In genomic region chr6:166956444-166957086, GRCh38 we compare ENCODE assay signal across 8 cellular contexts. TPM values are rescaled to one million over a fixed set of nuclear protein-coding genes. Genes with fewer than 3 reads are reported as not detected.
DNase-seq lines count a peak whose midpoint lies in the region; ATAC-seq and TF ChIP-seq lines count a peak whose summit lies in the region.

A gene with protein sequence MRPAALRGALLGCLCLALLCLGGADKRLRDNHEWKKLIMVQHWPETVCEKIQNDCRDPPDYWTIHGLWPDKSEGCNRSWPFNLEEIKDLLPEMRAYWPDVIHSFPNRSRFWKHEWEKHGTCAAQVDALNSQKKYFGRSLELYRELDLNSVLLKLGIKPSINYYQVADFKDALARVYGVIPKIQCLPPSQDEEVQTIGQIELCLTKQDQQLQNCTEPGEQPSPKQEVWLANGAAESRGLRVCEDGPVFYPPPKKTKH (minus strand): TSS chr6:166956550. CDS start chr6:166956182, 368 bp downstream.

- peak within 1 kb of the TSS; percentile 95 for H3K27ac ChIP-seq in colonic mucosa

- H3K36me3 ChIP-seq in colonic mucosa: no peaks in the 10 kb centered on the region

- H3K27ac Mint-ChIP-seq in activated CD4-positive, alpha-beta T cell treated with anti-CD3 and anti-CD28 coated beads, Interleukin-2, amount 10 ng/mL, durations not matched to agents 24 days and 14 days: peak within 1 kb of the TSS; percentile 98

- no peaks in the 10 kb centered on the region for H3K27me3 ChIP-seq in colonic mucosa

- H3K9me3 Mint-ChIP-seq in activated CD4-positive, alpha-beta T cell treated with anti-CD3 and anti-CD28 coated beads, Interleukin-2, amount 10 ng/mL, durations not matched to agents 24 days and 14 days: no peaks in the 10 kb centered on the region

- H3K4me1 Mint-ChIP-seq in activated CD4-positive, alpha-beta T cell treated with anti-CD3 and anti-CD28 coated beads, Interleukin-2, amount 10 ng/mL, durations not matched to agents 24 days and 14 days: peaks cover 65% of the 10 kb centered on the region

- no peaks in the 10 kb centered on the region for H3K27me3 Mint-ChIP-seq in activated CD4-positive, alpha-beta T cell treated with anti-CD3 and anti-CD28 coated beads, Interleukin-2, amount 10 ng/mL, durations not matched to agents 24 days and 14 days

- TF ChIP-seq CTCF in colonic mucosa (IDR thresholded peaks at IDR 0.05): no peak

- peaks cover 13% of the 10 kb centered on the region for H3K4me1 ChIP-seq in colonic mucosa

- peak; percentile 80 for TF ChIP-seq POLR2A in GM19099 (IDR thresholded peaks at IDR 0.05; ENCODE audit: extremely low read depth, insufficient read length, low read depth)

- peak within 1 kb of the TSS; percentile 95 for H3K4me3 Mint-ChIP-seq in activated CD4-positive, alpha-beta T cell treated with anti-CD3 and anti-CD28 coated beads, Interleukin-2, amount 10 ng/mL, durations not matched to agents 24 days and 14 days

- DNase-seq in Ammon's horn (ENCODE audit: low spot score): peak; percentile 95
- DNase-seq in NCI-H526 (lab: John Stamatoyannopoulos, UW): peak; percentile 61 to 95
- DNase-seq in activated CD4-positive, alpha-beta T cell treated with anti-CD3 and anti-CD28 coated beads, Interleukin-2, amount 10 ng/mL, durations not matched to agents 24 days and 14 days: peak; percentile 100
- DNase-seq in colonic mucosa: peak; percentile 99
- peak; percentile 97 for DNase-seq in left kidney (ENCODE audit: low read depth, low spot score)
- peak; percentile 98 for DNase-seq in stimulated activated CD4-positive, alpha-beta T cell treated with anti-CD3 and anti-CD28 coated beads, Interleukin-1b, Interleukin-23, amount 100 ng/mL, for 48 hours

- peak within 1 kb of the TSS; percentile 96 for H3K4me3 ChIP-seq in colonic mucosa

- H3K9me3 ChIP-seq in colonic mucosa: no peaks in the 10 kb centered on the region

- intact Hi-C loops in activated CD4-positive, alpha-beta T cell treated with anti-CD3 and anti-CD28 coated beads, Interleukin-2, amount 10 ng/mL, durations not matched to agents 24 days and 14 days (cut with micrococcal nuclease): loop anchor here (1.0 to 5.0 kb wide), 4 partner anchors 14 to 574 kb away; partner anchors contain the start of genes CEP43, MPC1 and RPS6KA2
- intact Hi-C loops in colonic mucosa (cut with DNase I): loop anchor here (5.0 kb wide), 1 partner anchor 41 kb away; the partner anchor contains the start of gene CEP43

- ATAC-seq in HG03432 (IDR thresholded peaks at IDR 0.05; ENCODE audit: unreplicated experiment): peak; percentile 73

- peaks cover 19% of the 10 kb centered on the region for H3K36me3 Mint-ChIP-seq in activated CD4-positive, alpha-beta T cell treated with anti-CD3 and anti-CD28 coated beads, Interleukin-2, amount 10 ng/mL, durations not matched to agents 24 days and 14 days (ENCODE audit: low read depth)

- peak within 1 kb of the TSS; percentile 79 to 97 for H3K9ac ChIP-seq in colonic mucosa (ENCODE audit: low read depth in 2 of 2, low read length in 2 of 2)

RNA-seq across cellular contexts. Expression of the gene that starts here (rescaled TPM):
- total RNA-seq in activated CD4-positive, alpha-beta T cell treated with anti-CD3 and anti-CD28 coated beads, Interleukin-2, amount 10 ng/mL, durations not matched to agents 24 days and 14 days: 93.3 and 108 TPM in 2 replicates
- 100 to 1,000 TPM in 1 of 2 donors, 10 to 100 TPM in 1; 87.1 to 126 TPM for total RNA-seq in colonic mucosa

Comparison
In these comparisons a context has a peak if more than half of its experiments do, and no peak if none do; other contexts are left out.
1. Peak in every context shown above with its lines: DNase-seq, ATAC-seq, H3K4me3 ChIP-seq and H3K27ac ChIP-seq.